ENCODE assay signal across 15 cellular contexts in genomic region chr13:51687928-51688714, GRCh38.
A peak's percentile ranks its signal among the peaks of the same experiment; 100 is the strongest.
DNase-seq lines count a peak whose midpoint lies in the region; ATAC-seq, FAIRE-seq and TF ChIP-seq lines count a peak whose summit lies in the region.
"Had no signal": no experiment of that assay in that cellular context is flagged by ENCODE, and none has a peak within 500 bp of the region (broad histone marks: within the 10 kb centered on the region; RNA-seq: fewer than 3 reads in every experiment).

No MANE protein-coding gene starts in this region.

- peaks cover 0 to 2% (median 0%) of the 10 kb centered on the region in 3 donors for H3K27me3 Mint-ChIP-seq in immature natural killer cell (ENCODE audit: low read depth in 3 of 3)
- H3K27me3 Mint-ChIP-seq: activated CD4-positive, alpha-beta memory T cell treated with anti-CD3 and anti-CD28 coated beads, Interleukin-2, amount 10 ng/mL, durations not matched to agents 7 days and 5 days; stimulated activated naive CD8-positive, alpha-beta T cell treated with anti-CD3 and anti-CD28 coated beads, Interleukin-15, Interleukin-2, amounts not matched to agents 100 ng/mL and 50 ng/mL, for 24 hours had no signal

- H3K27ac ChIP-seq in heart left ventricle = no peak overlapping the region
- no peak overlapping the region for H3K27ac ChIP-seq in right cardiac atrium (ENCODE audit: low read length)
- H3K27ac ChIP-seq in SK-N-MC = 0 out of 2 replicates have a peak overlapping the region, but pooled peaks have one; percentile 37
- H3K27ac ChIP-seq in substantia nigra (ENCODE audit: low read depth, low read length, poor library complexity, severe bottlenecking) = peak overlapping the region; percentile 61
- H3K27ac ChIP-seq in tibial nerve = no peak overlapping the region
- H3K27ac ChIP-seq: ovary had no signal

- TF ChIP-seq EP300 in tibial nerve (IDR thresholded peaks at IDR 0.05) = no peak

- H3K4me1 ChIP-seq in heart left ventricle = peaks cover 0 to 13% (median 2%) of the 10 kb centered on the region in 12 donors
- H3K4me1 ChIP-seq in right cardiac atrium (ENCODE audit: control insufficient read depth, insufficient read depth, low read length) = peaks cover 4% of the 10 kb centered on the region
- peaks cover 0 to 17% (median 0%) of the 10 kb centered on the region in 4 donors for H3K4me1 ChIP-seq in tibial nerve

- no peaks in the 10 kb centered on the region for H3K27me3 ChIP-seq in heart left ventricle
- H3K27me3 ChIP-seq in right cardiac atrium (ENCODE audit: control insufficient read depth, insufficient read depth) = no peaks in the 10 kb centered on the region
- H3K27me3 ChIP-seq in tibial nerve = no peaks in the 10 kb centered on the region
- H3K27me3 ChIP-seq: ovary had no signal

- no peak overlapping the region for H3K4me3 Mint-ChIP-seq in immature natural killer cell
- H3K4me3 Mint-ChIP-seq: activated CD4-positive, alpha-beta memory T cell treated with anti-CD3 and anti-CD28 coated beads, Interleukin-2, amount 10 ng/mL, durations not matched to agents 7 days and 5 days; mesothelial cell of epicardium; stimulated activated naive CD8-positive, alpha-beta T cell treated with anti-CD3 and anti-CD28 coated beads, Interleukin-15, Interleukin-2, amounts not matched to agents 100 ng/mL and 50 ng/mL, for 24 hours had no signal

- TF ChIP-seq POLR2A in heart left ventricle (IDR thresholded peaks at IDR 0.05) (no peak), tibial nerve (IDR thresholded peaks at IDR 0.05) (no peak)

- no peak for FAIRE-seq in frontal cortex (lab: Jason Lieb, UNC)

- peak overlapping the region in 5 of 6 donors; percentile 1 to 42 (median 12) for H3K27ac Mint-ChIP-seq in immature natural killer cell
- H3K27ac Mint-ChIP-seq: activated CD4-positive, alpha-beta memory T cell treated with anti-CD3 and anti-CD28 coated beads, Interleukin-2, amount 10 ng/mL, durations not matched to agents 7 days and 5 days; mesothelial cell of epicardium; stimulated activated naive CD8-positive, alpha-beta T cell treated with anti-CD3 and anti-CD28 coated beads, Interleukin-15, Interleukin-2, amounts not matched to agents 100 ng/mL and 50 ng/mL, for 24 hours had no signal

- H3K36me3 ChIP-seq in heart left ventricle (no peaks in the 10 kb centered on the region), SK-N-MC (ENCODE audit: insufficient read depth, low read length) (no peaks in the 10 kb centered on the region), tibial nerve (no peaks in the 10 kb centered on the region)
- H3K36me3 ChIP-seq: ovary had no signal

- no peak overlapping the region for H3K9ac ChIP-seq in SK-N-MC (ENCODE audit: insufficient read length)

- WGBS in heart left ventricle, 4 donors = 77 to 82% (median 79%) methylated on average over 5 of the region's 5 CpGs
- WGBS in right cardiac atrium = 90% methylated on average over 5 of the region's 5 CpGs
- 89 to 94% methylated on average over 5 of the region's 5 CpGs for WGBS in tibial nerve, 2 donors

- TF ChIP-seq CTCF in heart left ventricle (IDR thresholded peaks at IDR 0.05) (no peak), tibial nerve (IDR thresholded peaks at IDR 0.05) (no peak)

- no peaks in the 10 kb centered on the region for H3K9me3 Mint-ChIP-seq in immature natural killer cell
- H3K9me3 Mint-ChIP-seq: activated CD4-positive, alpha-beta memory T cell treated with anti-CD3 and anti-CD28 coated beads, Interleukin-2, amount 10 ng/mL, durations not matched to agents 7 days and 5 days; mesothelial cell of epicardium; stimulated activated naive CD8-positive, alpha-beta T cell treated with anti-CD3 and anti-CD28 coated beads, Interleukin-15, Interleukin-2, amounts not matched to agents 100 ng/mL and 50 ng/mL, for 24 hours had no signal

- intact Hi-C loops in heart left ventricle (cut with DNase I) (no loop called here), right cardiac atrium (cut with DNase I) (no loop called here)

- peaks cover 0 to 2% of the 10 kb centered on the region in 2 donors for H3K4me1 Mint-ChIP-seq in immature natural killer cell

- H3K9me3 ChIP-seq in heart left ventricle = no peaks in the 10 kb centered on the region
- H3K9me3 ChIP-seq in right cardiac atrium (ENCODE audit: control insufficient read depth, low read length) = no peaks in the 10 kb centered on the region
- no peaks in the 10 kb centered on the region for H3K9me3 ChIP-seq in SK-N-MC (ENCODE audit: low read depth, low read length)
- H3K9me3 ChIP-seq in tibial nerve = no peaks in the 10 kb centered on the region
- H3K9me3 ChIP-seq: ovary had no signal

- H3K4me3 ChIP-seq in heart left ventricle (no peak overlapping the region), right cardiac atrium (ENCODE audit: low read length) (no peak overlapping the region), SK-N-MC (no peak overlapping the region), tibial nerve (no peak overlapping the region)
- H3K4me3 ChIP-seq: ovary had no signal

- ATAC-seq in heart left ventricle (peak in 3 of 4 donors; percentile 70 to 72 (median 71)), right cardiac atrium (no peak), HG03045 (IDR thresholded peaks at IDR 0.05; ENCODE audit: unreplicated experiment) (no peak)
- ATAC-seq: HCT116 had no signal

- DNase-seq in heart left ventricle (peak in 2 of 5 donors; percentile 33 to 34), right cardiac atrium (no peak), SK-N-MC (ENCODE audit: low read depth, low spot score) (no peak), immature natural killer cell (no peak), substantia nigra (lab: John Stamatoyannopoulos, UW) (peak in 3 of 49 donors; percentile 11 to 24 (median 18)), tibial nerve (ENCODE audit: low spot score in 2 of 2) (no peak), frontal cortex (ENCODE audit: low spot score in 2 of 2) (no peak)
- DNase-seq: activated CD4-positive, alpha-beta memory T cell treated with anti-CD3 and anti-CD28 coated beads, Interleukin-2, amount 10 ng/mL, durations not matched to agents 7 days and 5 days; erythroblast; NCI-H2171 treated with DMSO at 0.1 percent for 48 hours; ovary had no signal

- H3K36me3 Mint-ChIP-seq in immature natural killer cell = peaks cover 3 to 6% (median 3%) of the 10 kb centered on the region in 3 donors
- H3K36me3 Mint-ChIP-seq: mesothelial cell of epicardium had no signal

Comparison
In these comparisons a context has a peak if more than half of its experiments do, and no peak if none do; other contexts are left out.
1. ATAC-seq: peak in heart left ventricle (3 of 4); none in right cardiac atrium (0 of 2) and HG03045 (single experiment).
2. H3K27ac ChIP-seq: peak in SK-N-MC (single experiment) and substantia nigra (single experiment); none in heart left ventricle (0 of 12), right cardiac atrium (single experiment) and tibial nerve (0 of 4).